ENCODE assay signal across 1 cellular context in genomic region chr11:2913029-2913431, GRCh38.
TF ChIP-seq lines count a peak whose summit lies in the region.

No MANE protein-coding gene starts in this region.

TF ChIP-seq in HCT116, 20 proteins besides CTCF, POLR2A, EP300 and RAD21:
- TF ChIP-seq FOSL1 (IDR thresholded peaks at IDR 0.05; ENCODE audit: low read depth) (no peak), YY1 (IDR thresholded peaks at IDR 0.05; ENCODE audit: extremely low read depth, insufficient replicate concordance, low read depth, low read length) (peak; percentile 9)
